9 cellular contexts compared by ENCODE assay signal in genomic region chr12:93569301-93569655, GRCh38. TPM values are rescaled to one million over a fixed set of nuclear protein-coding genes. Genes with fewer than 3 reads are reported as not detected.
DNase-seq lines count a peak whose midpoint lies in the region; ATAC-seq, FAIRE-seq and TF ChIP-seq lines count a peak whose summit lies in the region.
"Had no signal": no experiment of that assay in that cellular context is flagged by ENCODE, and none has a peak within 500 bp of the region (broad histone marks: within the 10 kb centered on the region; RNA-seq: fewer than 3 reads in every experiment).

No MANE protein-coding gene starts in this region.

- no peak overlapping the region for H3K4ac ChIP-seq in mesenchymal stem cell (ENCODE audit: low read depth in 1 of 2, low read length in 2 of 2)

- no peak overlapping the region for H2BK5ac ChIP-seq in mesenchymal stem cell (ENCODE audit: low read depth, low read length, poor library complexity, severe bottlenecking)

- H3K9ac ChIP-seq in adipocyte (ENCODE audit: low read length) = peak overlapping the region; percentile 51
- peak overlapping the region; percentile 54 for H3K9ac ChIP-seq in mesenchymal stem cell (ENCODE audit: low read length)

- H3K4me1 ChIP-seq in right atrium auricular region (peaks cover 0 to 8% of the 10 kb centered on the region in 2 donors), adipocyte (ENCODE audit: control insufficient read depth, insufficient read depth, low read length) (peaks cover 33% of the 10 kb centered on the region), mesenchymal stem cell (ENCODE audit: control insufficient read depth, insufficient read depth, low read depth, low read length) (peaks cover 32% of the 10 kb centered on the region), vagina (no peaks in the 10 kb centered on the region)

- H3K36me3 ChIP-seq in right atrium auricular region (no peaks in the 10 kb centered on the region), adipocyte (ENCODE audit: control insufficient read depth, insufficient read depth, low read length, severe bottlenecking) (no peaks in the 10 kb centered on the region), mesenchymal stem cell (ENCODE audit: control insufficient read depth in 1 of 2, insufficient read depth in 2 of 2, low read depth in 1 of 2, low read length in 2 of 2) (no peaks in the 10 kb centered on the region), vagina (peaks cover 0 to 8% of the 10 kb centered on the region in 2 donors)

- no peak overlapping the region for H2BK120ac ChIP-seq in mesenchymal stem cell (ENCODE audit: low read depth, low read length)

- no peak overlapping the region for H2BK15ac ChIP-seq in mesenchymal stem cell (ENCODE audit: low read depth, poor library complexity, severe bottlenecking)

- H3K4me2 ChIP-seq in mesenchymal stem cell (ENCODE audit: low read length, poor library complexity, severe bottlenecking) = peak overlapping the region; percentile 75

- ATAC-seq in Right ventricle myocardium superior (ENCODE audit: poor library complexity) (no peak), GM18907 (IDR thresholded peaks at IDR 0.05; ENCODE audit: unreplicated experiment) (no peak), GM21717 (IDR thresholded peaks at IDR 0.05; ENCODE audit: unreplicated experiment) (no peak)

- H4K8ac ChIP-seq in mesenchymal stem cell (ENCODE audit: low read length) = no peak overlapping the region

- peak overlapping the region in 1 of 2 donors; percentile 93 for H3K27ac ChIP-seq in right atrium auricular region
- H3K27ac ChIP-seq in mesenchymal stem cell (ENCODE audit: low read length, poor library complexity, severe bottlenecking) = no peak overlapping the region
- H3K27ac ChIP-seq in vagina = peak overlapping the region; percentile 99

- H3K4me3 ChIP-seq in right atrium auricular region = peak overlapping the region; percentile 74 to 79
- H3K4me3 ChIP-seq in adipocyte (ENCODE audit: low read length) = peak overlapping the region; percentile 92
- peak overlapping the region in 1 of 2 experiments; percentile 93 for H3K4me3 ChIP-seq in mesenchymal stem cell (ENCODE audit: insufficient read depth in 1 of 2, low read depth in 1 of 2, low read length in 2 of 2)
- peak overlapping the region; percentile 70 to 94 for H3K4me3 ChIP-seq in vagina

- no peak for FAIRE-seq in RCC 7860 (lab: Jason Lieb, UNC)
- FAIRE-seq: colon had no signal

- H4K91ac ChIP-seq in mesenchymal stem cell (ENCODE audit: low read length) = no peak overlapping the region

- H2BK12ac ChIP-seq in mesenchymal stem cell (ENCODE audit: low read length in 2 of 2) = no peak overlapping the region

- intact Hi-C loops in Right ventricle myocardium superior (cut with DNase I) (loop anchor here (2.0 to 10.0 kb wide), 3 partner anchors 406 to 534 kb away; no protein-coding TSS in a partner anchor), vagina (cut with DNase I) (loop anchor here (5.0 kb wide), 1 partner anchor 533 kb away; no protein-coding TSS in a partner anchor)

- H3K27me3 ChIP-seq in right atrium auricular region (no peaks in the 10 kb centered on the region), adipocyte (replicated peaks; ENCODE audit: control insufficient read depth, insufficient read depth, low read length) (no peaks in the 10 kb centered on the region), mesenchymal stem cell (ENCODE audit: control insufficient read depth in 1 of 2, insufficient read depth in 1 of 2, low read length in 2 of 2) (peaks cover 0 to 15% of the 10 kb centered on the region in 2 experiments), vagina (no peaks in the 10 kb centered on the region)

- H3K9me3 ChIP-seq in right atrium auricular region (no peaks in the 10 kb centered on the region), adipocyte (ENCODE audit: control insufficient read depth, low read length) (no peaks in the 10 kb centered on the region), mesenchymal stem cell (ENCODE audit: control insufficient read depth, low read length) (no peaks in the 10 kb centered on the region), vagina (no peaks in the 10 kb centered on the region)

- H3K79me1 ChIP-seq in mesenchymal stem cell (replicated peaks; ENCODE audit: low read length, poor library complexity, severe bottlenecking) = peaks cover 2% of the 10 kb centered on the region

- H2AK5ac ChIP-seq in mesenchymal stem cell (ENCODE audit: low read length, severe bottlenecking) = no peak overlapping the region

- DNase-seq in right atrium auricular region (ENCODE audit: low spot score) (no peak), Right ventricle myocardium superior (no peak), adipocyte (ENCODE audit: low read depth) (no peak), mesenchymal stem cell (peak; percentile 6), vagina (ENCODE audit: extremely low spot score in 2 of 2) (no peak), RCC 7860 (ENCODE audit: low spot score) (no peak)

- no peak overlapping the region for H3K23ac ChIP-seq in mesenchymal stem cell (ENCODE audit: low read length in 2 of 2)

- WGBS in mesenchymal stem cell = 23% methylated on average over 6 of the region's 6 CpGs

- TF ChIP-seq POLR2A in vagina (IDR thresholded peaks at IDR 0.05) = no peak

- TF ChIP-seq CTCF in right atrium auricular region (IDR thresholded peaks at IDR 0.05) = no peak
- no peak for TF ChIP-seq CTCF in vagina (IDR thresholded peaks at IDR 0.05)

- H2AFZ ChIP-seq in mesenchymal stem cell (ENCODE audit: low read depth, low read length) = no peak overlapping the region

- no peak overlapping the region for H3K14ac ChIP-seq in mesenchymal stem cell (ENCODE audit: low read length in 2 of 2)

- no peak overlapping the region for H3K18ac ChIP-seq in mesenchymal stem cell (ENCODE audit: low read depth in 1 of 2, low read length in 2 of 2)

RNA-seq across cellular contexts. Expression of gene SOCS2, which starts 3.2 kb away (rescaled TPM):
- total RNA-seq in right atrium auricular region (10 to 100 TPM; 21.4 to 25.5 TPM), Right ventricle myocardium superior (6.0 TPM), vagina (79.3 TPM)
- 3.9 TPM for polyA plus RNA-seq in mesenchymal stem cell (2013, experiment 1 of 2)
- polyA plus RNA-seq in mesenchymal stem cell (2013, experiment 2 of 2) = 3.0 TPM
